Comparison of ENCODE assay signal across 1 cellular context in genomic region chr1:234584926-234585325, GRCh38.
TF ChIP-seq lines count a peak whose summit lies in the region.

No MANE protein-coding gene starts in this region.

TF ChIP-seq in HepG2, 621 proteins besides CTCF, POLR2A, EP300 and RAD21:
- TF ChIP-seq HINFP (CRISPR knock-in tag; IDR thresholded peaks at IDR 0.05; ENCODE audit: low read depth), result no peak
- TF ChIP-seq EED (CRISPR knock-in tag; IDR thresholded peaks at IDR 0.05), result no peak
- no peak for TF ChIP-seq ELF1 (CRISPR knock-in tag; IDR thresholded peaks at IDR 0.05)
- TF ChIP-seq TEAD2 (CRISPR knock-in tag; IDR thresholded peaks at IDR 0.05), result no peak
- TF ChIP-seq KMT2B (CRISPR knock-in tag; IDR thresholded peaks at IDR 0.05), result no peak
- TF ChIP-seq, protein P1, sequence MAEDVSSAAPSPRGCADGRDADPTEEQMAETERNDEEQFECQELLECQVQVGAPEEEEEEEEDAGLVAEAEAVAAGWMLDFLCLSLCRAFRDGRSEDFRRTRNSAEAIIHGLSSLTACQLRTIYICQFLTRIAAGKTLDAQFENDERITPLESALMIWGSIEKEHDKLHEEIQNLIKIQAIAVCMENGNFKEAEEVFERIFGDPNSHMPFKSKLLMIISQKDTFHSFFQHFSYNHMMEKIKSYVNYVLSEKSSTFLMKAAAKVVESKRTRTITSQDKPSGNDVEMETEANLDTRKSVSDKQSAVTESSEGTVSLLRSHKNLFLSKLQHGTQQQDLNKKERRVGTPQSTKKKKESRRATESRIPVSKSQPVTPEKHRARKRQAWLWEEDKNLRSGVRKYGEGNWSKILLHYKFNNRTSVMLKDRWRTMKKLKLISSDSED (CRISPR knock-in tag; IDR thresholded peaks at IDR 0.05), result no peak
- TF ChIP-seq PHB2 (IDR thresholded peaks at IDR 0.05; ENCODE audit: partially characterized antibody), result no peak
- no peak for TF ChIP-seq RBAK (CRISPR knock-in tag; IDR thresholded peaks at IDR 0.05)
- no peak for TF ChIP-seq KLF9 (CRISPR knock-in tag; IDR thresholded peaks at IDR 0.05; ENCODE audit: low read depth)
- no peak for TF ChIP-seq ZNF180 (CRISPR knock-in tag; IDR thresholded peaks at IDR 0.05; ENCODE audit: borderline replicate concordance, low read depth)
- no peak for TF ChIP-seq ZSCAN9 (CRISPR knock-in tag; IDR thresholded peaks at IDR 0.05; ENCODE audit: borderline replicate concordance)
- no peak for TF ChIP-seq MBD4 (IDR thresholded peaks at IDR 0.05; ENCODE audit: borderline replicate concordance, low read length)
- TF ChIP-seq BHLHE40 (IDR thresholded peaks at IDR 0.05; ENCODE audit: low read length), result no peak
- TF ChIP-seq ZNF607 (CRISPR knock-in tag; IDR thresholded peaks at IDR 0.05; ENCODE audit: borderline replicate concordance), result no peak
- TF ChIP-seq, protein P2, sequence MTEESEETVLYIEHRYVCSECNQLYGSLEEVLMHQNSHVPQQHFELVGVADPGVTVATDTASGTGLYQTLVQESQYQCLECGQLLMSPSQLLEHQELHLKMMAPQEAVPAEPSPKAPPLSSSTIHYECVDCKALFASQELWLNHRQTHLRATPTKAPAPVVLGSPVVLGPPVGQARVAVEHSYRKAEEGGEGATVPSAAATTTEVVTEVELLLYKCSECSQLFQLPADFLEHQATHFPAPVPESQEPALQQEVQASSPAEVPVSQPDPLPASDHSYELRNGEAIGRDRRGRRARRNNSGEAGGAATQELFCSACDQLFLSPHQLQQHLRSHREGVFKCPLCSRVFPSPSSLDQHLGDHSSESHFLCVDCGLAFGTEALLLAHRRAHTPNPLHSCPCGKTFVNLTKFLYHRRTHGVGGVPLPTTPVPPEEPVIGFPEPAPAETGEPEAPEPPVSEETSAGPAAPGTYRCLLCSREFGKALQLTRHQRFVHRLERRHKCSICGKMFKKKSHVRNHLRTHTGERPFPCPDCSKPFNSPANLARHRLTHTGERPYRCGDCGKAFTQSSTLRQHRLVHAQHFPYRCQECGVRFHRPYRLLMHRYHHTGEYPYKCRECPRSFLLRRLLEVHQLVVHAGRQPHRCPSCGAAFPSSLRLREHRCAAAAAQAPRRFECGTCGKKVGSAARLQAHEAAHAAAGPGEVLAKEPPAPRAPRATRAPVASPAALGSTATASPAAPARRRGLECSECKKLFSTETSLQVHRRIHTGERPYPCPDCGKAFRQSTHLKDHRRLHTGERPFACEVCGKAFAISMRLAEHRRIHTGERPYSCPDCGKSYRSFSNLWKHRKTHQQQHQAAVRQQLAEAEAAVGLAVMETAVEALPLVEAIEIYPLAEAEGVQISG (CRISPR knock-in tag; IDR thresholded peaks at IDR 0.05), result no peak
- no peak for TF ChIP-seq TBL1XR1 (IDR thresholded peaks at IDR 0.05; ENCODE audit: borderline replicate concordance, low read length, partially characterized antibody)
- no peak for TF ChIP-seq ZNF619 (CRISPR knock-in tag; IDR thresholded peaks at IDR 0.05)
- no peak for TF ChIP-seq ZZZ3 (CRISPR knock-in tag; IDR thresholded peaks at IDR 0.05; ENCODE audit: borderline replicate concordance)
- TF ChIP-seq NPAS2 (CRISPR knock-in tag; IDR thresholded peaks at IDR 0.05; ENCODE audit: borderline replicate concordance), result no peak
- TF ChIP-seq, protein P3, sequence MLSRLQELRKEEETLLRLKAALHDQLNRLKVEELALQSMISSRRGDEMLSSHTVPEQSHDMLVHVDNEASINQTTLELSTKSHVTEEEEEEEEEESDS (CRISPR knock-in tag; IDR thresholded peaks at IDR 0.05; ENCODE audit: borderline replicate concordance), result no peak
